Comparison of ENCODE assay signal across 28 cellular contexts in the genomic region with DNA sequence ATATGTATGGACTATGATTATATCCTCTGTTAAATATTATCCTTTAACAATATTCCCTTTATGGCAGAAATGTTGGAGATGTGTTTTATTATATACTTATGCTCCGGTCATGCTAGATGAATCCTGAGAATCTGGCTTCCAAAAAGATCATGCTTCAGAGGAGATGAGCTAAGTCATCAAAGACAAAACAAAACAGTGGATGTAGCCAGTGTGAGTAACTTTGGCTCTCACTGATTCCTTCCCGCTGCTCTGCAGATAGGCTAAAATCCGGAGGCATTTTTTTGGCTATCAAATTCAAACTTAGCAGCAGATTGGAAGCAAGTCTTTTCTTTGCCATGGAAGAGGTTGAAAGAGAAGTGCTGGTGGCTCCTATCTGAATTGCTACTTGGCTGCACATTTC.
DNase-seq lines count a peak whose midpoint lies in the region; ATAC-seq and TF ChIP-seq lines count a peak whose summit lies in the region.
"Had no signal": no experiment of that assay in that cellular context is flagged by ENCODE, and none has a peak within 500 bp of the region (broad histone marks: within the 10 kb centered on the region; RNA-seq: fewer than 3 reads in every experiment).

No MANE protein-coding gene starts in this region.

- no peaks in the 10 kb centered on the region for H3K36me3 ChIP-seq in HUES6 (ENCODE audit: control insufficient read depth, insufficient read depth, low read length)
- H3K36me3 ChIP-seq: ovary, suprapubic skin, uterus had no signal

- POLR2A ChIA-PET in AG04449 (lab: Yijun Ruan, JAX) = no interaction called here

- CTCF ChIA-PET in AG04449 (lab: Yijun Ruan, JAX) = no interaction called here

- TF ChIP-seq CTCF in AG04449 (IDR thresholded peaks at IDR 0.05; ENCODE audit: insufficient read depth, low read length, missing control alignments) = no peak

- peak; percentile 12 for DNase-seq in AG04449 (ENCODE audit: low read depth, low spot score)
- peak; percentile 40 for DNase-seq in astrocyte of the hippocampus (ENCODE audit: low read depth, low spot score)
- DNase-seq in kidney glomerular epithelial cell (lab: John Stamatoyannopoulos, UW) = peak; percentile 61
- no peak for DNase-seq in substantia nigra (lab: John Stamatoyannopoulos, UW)
- no peak for DNase-seq in NCI-H1694 treated with DMSO at 0.1 percent for 48 hours (lab: John Stamatoyannopoulos, UW)
- DNase-seq in Right ventricle myocardium inferior (ENCODE audit: missing footprints) = no peak
- DNase-seq: activated B cell treated with CpG ODN at 0.5 μM for 24 hours; activated CD4-positive, alpha-beta memory T cell treated with anti-CD3 and anti-CD28 coated beads, Interleukin-2, amount 10 ng/mL, durations not matched to agents 7 days and 5 days; activated gamma-delta T cell treated with Interleukin-2 at 50 U/mL for 16 hours; amygdala; C1 segment of cervical spinal cord; foreskin melanocyte; hypothalamus; islet precursor cell; KG1; mammary epithelial cell; NCI-H1105 treated with DMSO at 0.1 percent for 48 hours; NCI-H2107; NCI-H510A treated with DMSO at 0.1 percent for 48 hours; ovary; right cardiac atrium; stimulated activated CD4-positive, alpha-beta T cell treated with anti-CD3 and anti-CD28 coated beads, Interleukin-15, amount 100 ng/mL, for 24 hours; T-helper 9 cell; uterus had no signal

- no peaks in the 10 kb centered on the region for H3K27me3 ChIP-seq in HUES6 (ENCODE audit: control insufficient read depth, insufficient read depth, low read length)
- H3K27me3 ChIP-seq: ovary, suprapubic skin, uterus had no signal

- intact Hi-C loops in Right ventricle myocardium inferior (cut with DNase I) = no loop called here

- no peak overlapping the region for H3K4me3 ChIP-seq in AG04449 (ENCODE audit: low read depth, low read length)
- no peak overlapping the region for H3K4me3 ChIP-seq in HUES6 (ENCODE audit: low read depth, low read length)
- H3K4me3 ChIP-seq: ovary, suprapubic skin, uterus had no signal

- no peak for ATAC-seq in GM21786 (IDR thresholded peaks at IDR 0.05; ENCODE audit: unreplicated experiment)
- no peak for ATAC-seq in Right ventricle myocardium inferior
- ATAC-seq: right cardiac atrium had no signal

- no peaks in the 10 kb centered on the region for H3K9me3 ChIP-seq in HUES6 (ENCODE audit: control insufficient read depth, insufficient read depth, low read depth, low read length)
- H3K9me3 ChIP-seq: ovary, suprapubic skin, uterus had no signal

- H3K27ac ChIP-seq in HUES6 (ENCODE audit: low read depth, low read length) = peak overlapping the region; percentile 39; the same call in 1 of the 2 replicates
- no peak overlapping the region for H3K27ac ChIP-seq in substantia nigra (ENCODE audit: low read depth, low read length, poor library complexity, severe bottlenecking)
- H3K27ac ChIP-seq: ovary, RWPE1, suprapubic skin, uterus had no signal

- H3K4me1 ChIP-seq in HUES6 (ENCODE audit: control insufficient read depth, insufficient read depth, low read length) = peaks cover 46% of the 10 kb centered on the region
- H3K4me1 ChIP-seq: suprapubic skin, uterus had no signal

- H3K9ac ChIP-seq in HUES6 (ENCODE audit: low read length) = no peak overlapping the region

Comparison
In these comparisons a context has a peak if more than half of its experiments do, and no peak if none do; other contexts are left out.
1. DNase-seq: peak in AG04449 (single experiment), astrocyte of the hippocampus (single experiment) and kidney glomerular epithelial cell (single experiment); none in substantia nigra (0 of 49), NCI-H1694 treated with DMSO at 0.1 percent for 48 hours (single experiment) and Right ventricle myocardium inferior (single experiment).